In the genomic region with DNA sequence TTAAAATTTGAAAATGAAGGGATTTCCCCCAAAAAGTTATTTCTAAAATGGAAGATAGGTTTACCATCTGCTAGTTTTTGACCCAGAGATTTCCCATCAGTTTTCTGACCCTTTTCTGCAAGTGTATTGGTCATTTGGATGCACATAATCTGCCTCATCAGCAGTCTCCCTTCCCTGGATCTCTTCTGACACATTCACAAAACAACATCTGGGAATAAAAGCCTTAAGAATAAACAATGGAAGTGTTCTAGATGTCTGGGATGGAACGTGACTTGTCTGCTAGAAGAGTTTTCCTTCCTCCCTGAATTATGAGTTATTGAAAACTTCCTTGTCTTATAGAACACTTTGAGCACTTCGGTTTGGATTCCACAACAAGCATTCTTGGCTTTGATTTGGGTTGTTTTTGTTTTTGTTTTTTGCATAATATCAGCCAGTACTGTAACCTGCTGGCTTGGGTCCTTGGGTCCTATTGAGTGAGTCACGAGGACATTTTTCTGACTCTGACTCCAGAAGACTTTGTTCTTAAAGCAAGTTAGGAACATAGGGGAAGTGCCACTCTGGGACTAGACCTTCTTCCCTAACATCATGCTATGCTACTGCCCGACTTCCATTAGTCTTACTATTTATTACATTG, we compare ENCODE assay signal across 17 cellular contexts. TPM values are rescaled to one million over a fixed set of nuclear protein-coding genes. Genes with fewer than 3 reads are reported as not detected.
A peak's percentile ranks its signal among the peaks of the same experiment; 100 is the strongest.
DNase-seq lines count a peak whose midpoint lies in the region; FAIRE-seq and TF ChIP-seq lines count a peak whose summit lies in the region.
"Had no signal": no experiment of that assay in that cellular context is flagged by ENCODE, and none has a peak within 500 bp of the region (broad histone marks: within the 10 kb centered on the region; RNA-seq: fewer than 3 reads in every experiment).

No MANE protein-coding gene starts in this region.

- CTCF ChIA-PET in endothelial cell of umbilical vein (lab: Charles Lee), result no interaction called here

- peak overlapping the region; percentile 72 for H3K27ac Mint-ChIP-seq in HFFc6
- H3K27ac Mint-ChIP-seq: CD4-positive, CD25-positive, alpha-beta regulatory T cell; GM23338 had no signal

- no peak overlapping the region for H3K4me3 Mint-ChIP-seq in HFFc6
- H3K4me3 Mint-ChIP-seq: GM23338 had no signal

- peaks cover 43% of the 10 kb centered on the region for H3K4me1 ChIP-seq in endothelial cell of umbilical vein (ENCODE audit: control insufficient read depth, extremely low read depth, insufficient read depth, low read length)
- H3K4me1 ChIP-seq in osteoblast (ENCODE audit: insufficient read depth, low read length), result peaks cover 6% of the 10 kb centered on the region
- no peaks in the 10 kb centered on the region for H3K4me1 ChIP-seq in stomach
- H3K4me1 ChIP-seq: BLaER1 treated with 17β-estradiol and CSF1 and Interleukin-3, amounts not matched to agents 10 nM and 100 nM had no signal

- peak overlapping the region; percentile 89 for H3K27ac ChIP-seq in endothelial cell of umbilical vein (ENCODE audit: insufficient read depth, low read depth, low read length)
- H3K27ac ChIP-seq in osteoblast (ENCODE audit: low read depth, low read length), result no peak overlapping the region
- H3K27ac ChIP-seq in stomach, result no peak overlapping the region
- H3K27ac ChIP-seq: BLaER1 treated with 17β-estradiol and CSF1 and Interleukin-3, amounts not matched to agents 10 nM and 100 nM had no signal

- no peak for TF ChIP-seq EP300 in stomach (IDR thresholded peaks at IDR 0.05)

- TF ChIP-seq POLR2A in endothelial cell of umbilical vein (IDR thresholded peaks at IDR 0.05; ENCODE audit: low read depth, low read length) (no peak), stomach (IDR thresholded peaks at IDR 0.05) (no peak)

- intact Hi-C loops in endothelial cell of umbilical vein (cut with micrococcal nuclease), result loop anchor here (1.0 kb wide), 2 partner anchors 10 to 18 kb away; a partner anchor contains a TSS
- intact Hi-C loops in stomach (cut with DNase I; ENCODE audit: low total_unique reads), result no loop called here

- no peaks in the 10 kb centered on the region; the same call in 1 of the 2 replicates for H3K27me3 Mint-ChIP-seq in HFFc6 (ENCODE audit: insufficient read depth)
- H3K27me3 Mint-ChIP-seq: CD4-positive, CD25-positive, alpha-beta regulatory T cell had no signal

- peak overlapping the region; percentile 59 for H3K9ac ChIP-seq in endothelial cell of umbilical vein (replicated peaks; ENCODE audit: extremely low read depth, insufficient read depth, low read length)
- H3K9ac ChIP-seq: BLaER1 treated with 17β-estradiol and CSF1 and Interleukin-3, amounts not matched to agents 10 nM and 100 nM had no signal

- H3K4me2 ChIP-seq in endothelial cell of umbilical vein (ENCODE audit: insufficient read depth, low read length), result peak overlapping the region; percentile 24
- H3K4me2 ChIP-seq in osteoblast (ENCODE audit: insufficient read depth, low read length), result no peak overlapping the region
- H3K4me2 ChIP-seq: BLaER1 treated with 17β-estradiol and CSF1 and Interleukin-3, amounts not matched to agents 10 nM and 100 nM; GM23338 had no signal

- H4K20me1 ChIP-seq in endothelial cell of umbilical vein (replicated peaks; ENCODE audit: control insufficient read depth, extremely low read depth, insufficient read depth, low read length), result no peaks in the 10 kb centered on the region
- H4K20me1 ChIP-seq in osteoblast (ENCODE audit: insufficient read depth, low read length), result no peaks in the 10 kb centered on the region
- H4K20me1 ChIP-seq: BLaER1 treated with 17β-estradiol and CSF1 and Interleukin-3, amounts not matched to agents 10 nM and 100 nM had no signal

- dilution Hi-C loops in endothelial cell of umbilical vein (cut with MboI; ENCODE audit: extremely low pct_ligation_motif_present, low sequenced_read_pairs), result no loop called here

- no peaks in the 10 kb centered on the region for H3K36me3 ChIP-seq in endothelial cell of umbilical vein (ENCODE audit: control insufficient read depth in 2 of 2, extremely low read depth in 1 of 2, insufficient read depth in 2 of 2, low read length in 2 of 2)
- H3K36me3 ChIP-seq in osteoblast (ENCODE audit: insufficient read depth, low read length), result no peaks in the 10 kb centered on the region
- H3K36me3 ChIP-seq in stomach, result no peaks in the 10 kb centered on the region
- H3K36me3 ChIP-seq: BLaER1 treated with 17β-estradiol and CSF1 and Interleukin-3, amounts not matched to agents 10 nM and 100 nM had no signal

- no peak overlapping the region for H3K4me3 ChIP-seq in endothelial cell of umbilical vein (replicated peaks in 1 of 3; ENCODE audit: insufficient read depth in 1 of 3, low read depth in 1 of 3, low read length in 3 of 3)
- no peak overlapping the region for H3K4me3 ChIP-seq in osteoblast (ENCODE audit: insufficient read depth, low read length)
- H3K4me3 ChIP-seq in stomach, result no peak overlapping the region
- H3K4me3 ChIP-seq: BLaER1 treated with 17β-estradiol and CSF1 and Interleukin-3, amounts not matched to agents 10 nM and 100 nM; GM12878; GM23338 had no signal

- TF ChIP-seq CTCF in HFFc6 (IDR thresholded peaks at IDR 0.05) (no peak), endothelial cell of umbilical vein (IDR thresholded peaks at IDR 0.05; ENCODE audit: extremely low read depth in 1 of 2, insufficient read depth in 1 of 2, low read depth in 1 of 2, low read length in 2 of 2) (no peak), osteoblast (IDR thresholded peaks at IDR 0.05; ENCODE audit: extremely low read depth, low read depth, low read length) (no peak), stomach (IDR thresholded peaks at IDR 0.05) (no peak)

- H3K9me3 ChIP-seq in endothelial cell of umbilical vein (replicated peaks; ENCODE audit: control insufficient read depth, insufficient read depth, low read length) (no peaks in the 10 kb centered on the region), osteoblast (ENCODE audit: low read depth, low read length) (no peaks in the 10 kb centered on the region), stomach (no peaks in the 10 kb centered on the region)

- no peaks in the 10 kb centered on the region; the same call in 1 of the 2 replicates for H3K9me3 Mint-ChIP-seq in HFFc6
- H3K9me3 Mint-ChIP-seq: GM23338 had no signal

- H3K27me3 ChIP-seq in endothelial cell of umbilical vein (ENCODE audit: control insufficient read depth in 2 of 2, insufficient read depth in 2 of 2, low read length in 2 of 2) (no peaks in the 10 kb centered on the region), osteoblast (ENCODE audit: insufficient read depth, low read length) (no peaks in the 10 kb centered on the region), stomach (no peaks in the 10 kb centered on the region)
- H3K27me3 ChIP-seq: BLaER1 treated with 17β-estradiol and CSF1 and Interleukin-3, amounts not matched to agents 10 nM and 100 nM had no signal

- H2AFZ ChIP-seq in endothelial cell of umbilical vein (ENCODE audit: low read depth, low read length) (peak overlapping the region; percentile 44), osteoblast (ENCODE audit: low read length) (peak overlapping the region; percentile 43)
- H2AFZ ChIP-seq: GM23338 had no signal

- 71 to 74% (median 72%) methylated on average over 4 of the region's 4 CpGs for WGBS in stomach, 5 donors

- H3K79me2 ChIP-seq in endothelial cell of umbilical vein (ENCODE audit: control insufficient read depth, insufficient read depth, low read length) (no peaks in the 10 kb centered on the region), osteoblast (ENCODE audit: insufficient read depth, low read length) (no peaks in the 10 kb centered on the region)

- no peaks in the 10 kb centered on the region for H3K9me1 ChIP-seq in endothelial cell of umbilical vein (replicated peaks; ENCODE audit: control insufficient read depth, extremely low read depth, insufficient read depth, low read length)

- POLR2A ChIA-PET in endothelial cell of umbilical vein (lab: Charles Lee), result no interaction called here

- H3K4me1 Mint-ChIP-seq in HFFc6 (ENCODE audit: low read depth), result peaks cover 56% of the 10 kb centered on the region
- H3K4me1 Mint-ChIP-seq: GM23338 had no signal

- peak; percentile 18 for DNase-seq in EL
- DNase-seq in HFFc6, result no peak
- peak; percentile 57 for DNase-seq in endothelial cell of umbilical vein (ENCODE audit: low read depth, low spot score)
- DNase-seq in osteoblast (ENCODE audit: insufficient read length, low spot score, missing footprints), result no peak
- DNase-seq in stomach, result no peak
- no peak for DNase-seq in SIG-M5 (lab: John Stamatoyannopoulos, UW)
- DNase-seq in NCI-H1694 treated with DMSO at 0.1 percent for 48 hours (lab: John Stamatoyannopoulos, UW), result no peak
- DNase-seq: CD4-positive, CD25-positive, alpha-beta regulatory T cell; DMS53; H7 had no signal

- peak; percentile 76 for FAIRE-seq in endothelial cell of umbilical vein (lab: Jason Lieb, UNC)
- FAIRE-seq: GM12878 had no signal

- no TSS peak for BruUV-seq in endothelial cell of umbilical vein (replicated peaks; lab: Mats Ljungman, UMichigan)

- H3K36me3 Mint-ChIP-seq in HFFc6 (ENCODE audit: low read depth), result no peaks in the 10 kb centered on the region
- H3K36me3 Mint-ChIP-seq: CD4-positive, CD25-positive, alpha-beta regulatory T cell had no signal

RNA-seq across cellular contexts. Expression of a gene that starts 18.2 kb away (rescaled TPM):
- 10 to 100 TPM in 2 of 6 experiments, 1 to 10 TPM in 4; 8.5 to 54.1 (median 9.1) TPM for total RNA-seq in HFFc6 (2021; fragmentation: NEBNext Ultra II Directional; extraction: Animal tissue kit (Norgen Biotek cat#: 25700))
- total RNA-seq in endothelial cell of umbilical vein (577 and 781 TPM in 2 replicates), osteoblast (1.8 and 2.9 TPM in 2 replicates), stomach (under 1 TPM in 1 of 5 donors, not detected in 4; 0.55 TPM)
- polyA plus RNA-seq in endothelial cell of umbilical vein (214 and 221 TPM in 2 replicates), stomach (under 1 TPM; 0.15 to 0.61 (median 0.56) TPM)
- 246 and 299 TPM in 2 replicates for polyA plus RNA-seq in endothelial cell of umbilical vein (2011; cell fraction: cytosol; rRNA removed)
- polyA plus RNA-seq in endothelial cell of umbilical vein (2011; cell fraction: nucleus; rRNA removed), result 294 and 310 TPM in 2 replicates
- polyA plus RNA-seq in endothelial cell of umbilical vein (2012), result 424 and 469 TPM in 2 replicates
- 215 and 222 TPM in 2 replicates for polyA minus RNA-seq in endothelial cell of umbilical vein
- polyA minus RNA-seq in endothelial cell of umbilical vein (2011; cell fraction: cytosol; rRNA and poly(A)+ RNA removed), result not detected
- 225 and 290 TPM in 2 replicates for polyA minus RNA-seq in endothelial cell of umbilical vein (2011; cell fraction: nucleus; rRNA and poly(A)+ RNA removed)
- total RNA-seq: A673, G401, GM12878, H7 had no signal
- polyA plus RNA-seq: GM12878, GM23338 had no signal

RNA-seq across cellular contexts. Expression of a gene that starts 20.5 kb away (rescaled TPM):
- not detected for total RNA-seq in HFFc6 (2021; fragmentation: NEBNext Ultra II Directional; extraction: Animal tissue kit (Norgen Biotek cat#: 25700))
- total RNA-seq in endothelial cell of umbilical vein, result not detected in 2 replicates
- not detected in 2 replicates for polyA plus RNA-seq in endothelial cell of umbilical vein
- not detected in 2 replicates for polyA plus RNA-seq in endothelial cell of umbilical vein (2011; cell fraction: cytosol; rRNA removed)
- not detected in 2 replicates for polyA plus RNA-seq in endothelial cell of umbilical vein (2011; cell fraction: nucleus; rRNA removed)
- not detected in 2 replicates for polyA plus RNA-seq in endothelial cell of umbilical vein (2012)
- polyA minus RNA-seq in endothelial cell of umbilical vein, result not detected in 2 replicates
- not detected for polyA minus RNA-seq in endothelial cell of umbilical vein (2011; cell fraction: cytosol; rRNA and poly(A)+ RNA removed)
- polyA minus RNA-seq in endothelial cell of umbilical vein (2011; cell fraction: nucleus; rRNA and poly(A)+ RNA removed), result not detected in 2 replicates
- not detected in 2 replicates for total RNA-seq in osteoblast
- total RNA-seq in stomach, result not detected
- under 1 TPM in 2 of 3 donors, not detected in 1; 0.56 to 0.78 TPM for polyA plus RNA-seq in stomach
- total RNA-seq: A673, Daoy, G401, GM12878, GM23338, H7, HT1080 had no signal
- polyA plus RNA-seq: GM23338 had no signal

Comparison
In these comparisons a context has a peak if more than half of its experiments do, and no peak if none do; other contexts are left out.
1. DNase-seq: peak in EL (single experiment) and endothelial cell of umbilical vein (single experiment); none in HFFc6 (single experiment), osteoblast (single experiment), stomach (single experiment), SIG-M5 (single experiment) and NCI-H1694 treated with DMSO at 0.1 percent for 48 hours (single experiment).
2. RNA of a gene that starts 18.2 kb away (total RNA-seq): 577 to 781 TPM in endothelial cell of umbilical vein; 8.5 to 54.1 TPM in HFFc6, 1.8 to 2.9 TPM in osteoblast and 0.55 TPM in stomach; every median in the first group is over 10 times any median in the second.